In the genomic region with DNA sequence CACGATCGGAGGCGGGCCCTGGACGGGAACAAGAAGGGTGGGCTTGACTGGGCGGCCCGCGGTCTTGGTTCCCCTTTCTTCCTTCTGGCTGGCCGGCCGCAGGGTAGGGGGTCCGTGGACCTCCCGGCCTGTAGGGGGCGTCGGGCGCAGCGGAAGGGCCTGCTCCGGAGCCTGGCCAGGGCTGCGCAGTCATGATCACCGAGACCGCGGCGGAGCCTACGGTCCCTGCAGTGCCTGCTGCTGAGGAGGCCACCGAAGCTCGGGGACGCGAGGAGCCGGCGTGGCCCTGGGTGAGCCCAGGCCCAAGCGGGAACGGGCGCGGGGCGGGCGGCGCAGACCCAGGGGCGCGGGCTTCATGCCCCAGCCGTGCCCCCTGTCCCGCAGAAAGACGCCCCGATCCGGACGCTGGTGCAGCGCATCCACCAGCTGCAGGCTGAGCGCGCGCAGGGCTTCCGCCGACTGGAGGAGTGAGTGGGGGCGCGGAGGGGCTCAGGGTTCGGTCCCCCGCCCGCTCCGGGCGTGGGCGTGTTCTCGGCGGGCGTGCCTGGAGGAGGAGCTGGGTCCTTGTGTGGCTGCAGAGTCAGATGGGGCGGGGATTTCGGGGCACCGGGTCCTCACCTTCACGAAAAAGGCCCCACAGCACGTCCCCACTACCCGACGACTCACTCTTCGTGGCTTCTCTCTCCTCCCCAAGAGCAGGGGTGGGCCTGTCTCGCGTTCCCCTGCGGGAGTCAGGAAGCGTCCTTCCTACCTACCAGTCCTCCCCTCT, we compare ENCODE assay signal across 1 cellular context.
TF ChIP-seq lines count a peak whose summit lies in the region.

A gene (plus strand): TSS at position 188 of the 769 bp plus-strand sequence. CDS start 4 bp downstream, at position 192.

TF ChIP-seq in HepG2, 621 proteins besides CTCF, POLR2A, EP300 and RAD21 (continued from another document and continues in another):
- peak; percentile 95 for TF ChIP-seq XRCC5 (optimal IDR thresholded peaks at IDR 0.05; ENCODE audit: low read length)
- TF ChIP-seq, protein P1, sequence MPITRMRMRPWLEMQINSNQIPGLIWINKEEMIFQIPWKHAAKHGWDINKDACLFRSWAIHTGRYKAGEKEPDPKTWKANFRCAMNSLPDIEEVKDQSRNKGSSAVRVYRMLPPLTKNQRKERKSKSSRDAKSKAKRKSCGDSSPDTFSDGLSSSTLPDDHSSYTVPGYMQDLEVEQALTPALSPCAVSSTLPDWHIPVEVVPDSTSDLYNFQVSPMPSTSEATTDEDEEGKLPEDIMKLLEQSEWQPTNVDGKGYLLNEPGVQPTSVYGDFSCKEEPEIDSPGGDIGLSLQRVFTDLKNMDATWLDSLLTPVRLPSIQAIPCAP (CRISPR knock-in tag; IDR thresholded peaks at IDR 0.05; ENCODE audit: low read depth), result no peak
- TF ChIP-seq ZNF17 (CRISPR knock-in tag; IDR thresholded peaks at IDR 0.05), result no peak
- TF ChIP-seq, protein P2, sequence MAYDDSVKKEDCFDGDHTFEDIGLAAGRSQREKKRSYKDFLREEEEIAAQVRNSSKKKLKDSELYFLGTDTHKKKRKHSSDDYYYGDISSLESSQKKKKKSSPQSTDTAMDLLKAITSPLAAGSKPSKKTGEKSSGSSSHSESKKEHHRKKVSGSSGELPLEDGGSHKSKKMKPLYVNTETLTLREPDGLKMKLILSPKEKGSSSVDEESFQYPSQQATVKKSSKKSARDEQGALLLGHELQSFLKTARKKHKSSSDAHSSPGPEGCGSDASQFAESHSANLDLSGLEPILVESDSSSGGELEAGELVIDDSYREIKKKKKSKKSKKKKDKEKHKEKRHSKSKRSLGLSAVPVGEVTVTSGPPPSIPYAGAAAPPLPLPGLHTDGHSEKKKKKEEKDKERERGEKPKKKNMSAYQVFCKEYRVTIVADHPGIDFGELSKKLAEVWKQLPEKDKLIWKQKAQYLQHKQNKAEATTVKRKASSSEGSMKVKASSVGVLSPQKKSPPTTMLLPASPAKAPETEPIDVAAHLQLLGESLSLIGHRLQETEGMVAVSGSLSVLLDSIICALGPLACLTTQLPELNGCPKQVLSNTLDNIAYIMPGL (CRISPR knock-in tag; IDR thresholded peaks at IDR 0.05; ENCODE audit: borderline replicate concordance in 1 of 2, low read depth in 1 of 2), result peak; percentile 99
- TF ChIP-seq NR2F2 (IDR thresholded peaks at IDR 0.05; ENCODE audit: borderline replicate concordance, low read depth), result no peak
- no peak for TF ChIP-seq GTF3A (CRISPR knock-in tag; conservative IDR thresholded peaks at IDR 0.05)
- TF ChIP-seq KLF11 (CRISPR knock-in tag; IDR thresholded peaks at IDR 0.05), result no peak
- TF ChIP-seq STAG1 (CRISPR knock-in tag; IDR thresholded peaks at IDR 0.05), result peak; percentile 52
- peak; percentile 73; the same call in 1 of the 2 replicates for TF ChIP-seq PHF21A (CRISPR knock-in tag; IDR thresholded peaks at IDR 0.05)
- TF ChIP-seq, protein P3, sequence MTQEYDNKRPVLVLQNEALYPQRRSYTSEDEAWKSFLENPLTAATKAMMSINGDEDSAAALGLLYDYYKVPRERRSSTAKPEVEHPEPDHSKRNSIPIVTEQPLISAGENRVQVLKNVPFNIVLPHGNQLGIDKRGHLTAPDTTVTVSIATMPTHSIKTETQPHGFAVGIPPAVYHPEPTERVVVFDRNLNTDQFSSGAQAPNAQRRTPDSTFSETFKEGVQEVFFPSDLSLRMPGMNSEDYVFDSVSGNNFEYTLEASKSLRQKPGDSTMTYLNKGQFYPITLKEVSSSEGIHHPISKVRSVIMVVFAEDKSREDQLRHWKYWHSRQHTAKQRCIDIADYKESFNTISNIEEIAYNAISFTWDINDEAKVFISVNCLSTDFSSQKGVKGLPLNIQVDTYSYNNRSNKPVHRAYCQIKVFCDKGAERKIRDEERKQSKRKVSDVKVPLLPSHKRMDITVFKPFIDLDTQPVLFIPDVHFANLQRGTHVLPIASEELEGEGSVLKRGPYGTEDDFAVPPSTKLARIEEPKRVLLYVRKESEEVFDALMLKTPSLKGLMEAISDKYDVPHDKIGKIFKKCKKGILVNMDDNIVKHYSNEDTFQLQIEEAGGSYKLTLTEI (CRISPR knock-in tag; conservative IDR thresholded peaks at IDR 0.05), result no peak
- no peak for TF ChIP-seq GLI4 (CRISPR knock-in tag; IDR thresholded peaks at IDR 0.05; ENCODE audit: borderline replicate concordance)
- TF ChIP-seq, protein P4, sequence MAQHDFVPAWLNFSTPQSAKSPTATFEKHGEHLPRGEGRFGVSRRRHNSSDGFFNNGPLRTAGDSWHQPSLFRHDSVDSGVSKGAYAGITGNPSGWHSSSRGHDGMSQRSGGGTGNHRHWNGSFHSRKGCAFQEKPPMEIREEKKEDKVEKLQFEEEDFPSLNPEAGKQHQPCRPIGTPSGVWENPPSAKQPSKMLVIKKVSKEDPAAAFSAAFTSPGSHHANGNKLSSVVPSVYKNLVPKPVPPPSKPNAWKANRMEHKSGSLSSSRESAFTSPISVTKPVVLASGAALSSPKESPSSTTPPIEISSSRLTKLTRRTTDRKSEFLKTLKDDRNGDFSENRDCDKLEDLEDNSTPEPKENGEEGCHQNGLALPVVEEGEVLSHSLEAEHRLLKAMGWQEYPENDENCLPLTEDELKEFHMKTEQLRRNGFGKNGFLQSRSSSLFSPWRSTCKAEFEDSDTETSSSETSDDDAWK (CRISPR knock-in tag; IDR thresholded peaks at IDR 0.05), result no peak
- TF ChIP-seq HDAC1 (CRISPR knock-in tag; IDR thresholded peaks at IDR 0.05), result peak; percentile 82
- 0 out of 2 replicates have a peak, but pooled peaks have one; percentile 3 for TF ChIP-seq HNF4G (IDR thresholded peaks at IDR 0.05; ENCODE audit: borderline replicate concordance, low read depth, low read length)
- TF ChIP-seq HNF4G (CRISPR knock-in tag; IDR thresholded peaks at IDR 0.05; ENCODE audit: borderline replicate concordance, low read depth), result 0 out of 2 replicates have a peak, but pooled peaks have one; percentile 24
- TF ChIP-seq SP5 (CRISPR knock-in tag; IDR thresholded peaks at IDR 0.05; ENCODE audit: borderline replicate concordance, low read depth), result peak; percentile 66
- TF ChIP-seq ZSCAN9 (CRISPR knock-in tag; IDR thresholded peaks at IDR 0.05; ENCODE audit: borderline replicate concordance), result peak; percentile 38; the same call in 1 of the 2 replicates
- TF ChIP-seq IKZF4 (CRISPR knock-in tag; IDR thresholded peaks at IDR 0.05; ENCODE audit: borderline replicate concordance, low read depth, not compliant biosample characterization), result peak; percentile 42
- TF ChIP-seq ARNT (IDR thresholded peaks at IDR 0.05), result no peak
- TF ChIP-seq ZNF232 (CRISPR knock-in tag; IDR thresholded peaks at IDR 0.05; ENCODE audit: borderline replicate concordance), result no peak
- TF ChIP-seq, protein P5, sequence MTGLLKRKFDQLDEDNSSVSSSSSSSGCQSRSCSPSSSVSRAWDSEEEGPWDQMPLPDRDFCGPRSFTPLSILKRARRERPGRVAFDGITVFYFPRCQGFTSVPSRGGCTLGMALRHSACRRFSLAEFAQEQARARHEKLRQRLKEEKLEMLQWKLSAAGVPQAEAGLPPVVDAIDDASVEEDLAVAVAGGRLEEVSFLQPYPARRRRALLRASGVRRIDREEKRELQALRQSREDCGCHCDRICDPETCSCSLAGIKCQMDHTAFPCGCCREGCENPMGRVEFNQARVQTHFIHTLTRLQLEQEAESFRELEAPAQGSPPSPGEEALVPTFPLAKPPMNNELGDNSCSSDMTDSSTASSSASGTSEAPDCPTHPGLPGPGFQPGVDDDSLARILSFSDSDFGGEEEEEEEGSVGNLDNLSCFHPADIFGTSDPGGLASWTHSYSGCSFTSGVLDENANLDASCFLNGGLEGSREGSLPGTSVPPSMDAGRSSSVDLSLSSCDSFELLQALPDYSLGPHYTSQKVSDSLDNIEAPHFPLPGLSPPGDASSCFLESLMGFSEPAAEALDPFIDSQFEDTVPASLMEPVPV (CRISPR knock-in tag; IDR thresholded peaks at IDR 0.05), result peak; percentile 59; the same call in 1 of the 2 replicates
- 0 out of 2 replicates have a peak, but pooled peaks have one; percentile 4 for TF ChIP-seq CEBPG (CRISPR knock-in tag; IDR thresholded peaks at IDR 0.05)
- TF ChIP-seq NRL (CRISPR knock-in tag; IDR thresholded peaks at IDR 0.05; ENCODE audit: borderline replicate concordance), result no peak; the same call in 1 of the 2 replicates
- no peak for TF ChIP-seq ZZZ3 (CRISPR knock-in tag; IDR thresholded peaks at IDR 0.05; ENCODE audit: borderline replicate concordance)
- no peak for TF ChIP-seq ZNF253 (CRISPR knock-in tag; IDR thresholded peaks at IDR 0.05; ENCODE audit: borderline replicate concordance)
- TF ChIP-seq, protein P6, sequence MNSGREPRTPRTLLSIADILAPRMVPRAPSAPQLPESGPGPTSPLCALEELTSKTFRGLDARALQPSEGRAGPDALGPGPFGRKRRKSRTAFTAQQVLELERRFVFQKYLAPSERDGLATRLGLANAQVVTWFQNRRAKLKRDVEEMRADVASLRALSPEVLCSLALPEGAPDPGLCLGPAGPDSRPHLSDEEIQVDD (CRISPR knock-in tag; IDR thresholded peaks at IDR 0.05; ENCODE audit: borderline replicate concordance), result no peak
- TF ChIP-seq TP53 (CRISPR knock-in tag; conservative IDR thresholded peaks at IDR 0.05), result no peak
- no peak for TF ChIP-seq PHB2 (IDR thresholded peaks at IDR 0.05; ENCODE audit: partially characterized antibody)
- peak; percentile 54; the same call in 1 of the 2 replicates for TF ChIP-seq AHR (CRISPR knock-in tag; IDR thresholded peaks at IDR 0.05)
- no peak for TF ChIP-seq ATF7-NPFF (CRISPR knock-in tag; IDR thresholded peaks at IDR 0.05; ENCODE audit: low read depth)
- TF ChIP-seq, protein P7, sequence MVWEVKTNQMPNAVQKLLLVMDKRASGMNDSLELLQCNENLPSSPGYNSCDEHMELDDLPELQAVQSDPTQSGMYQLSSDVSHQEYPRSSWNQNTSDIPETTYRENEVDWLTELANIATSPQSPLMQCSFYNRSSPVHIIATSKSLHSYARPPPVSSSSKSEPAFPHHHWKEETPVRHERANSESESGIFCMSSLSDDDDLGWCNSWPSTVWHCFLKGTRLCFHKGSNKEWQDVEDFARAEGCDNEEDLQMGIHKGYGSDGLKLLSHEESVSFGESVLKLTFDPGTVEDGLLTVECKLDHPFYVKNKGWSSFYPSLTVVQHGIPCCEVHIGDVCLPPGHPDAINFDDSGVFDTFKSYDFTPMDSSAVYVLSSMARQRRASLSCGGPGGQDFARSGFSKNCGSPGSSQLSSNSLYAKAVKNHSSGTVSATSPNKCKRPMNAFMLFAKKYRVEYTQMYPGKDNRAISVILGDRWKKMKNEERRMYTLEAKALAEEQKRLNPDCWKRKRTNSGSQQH (CRISPR knock-in tag; IDR thresholded peaks at IDR 0.05; ENCODE audit: low read depth), result peak; percentile 46; the same call in 1 of the 2 replicates
- no peak for TF ChIP-seq ZNF225 (CRISPR knock-in tag; IDR thresholded peaks at IDR 0.05)
- TF ChIP-seq TAF1 (CRISPR knock-in tag; IDR thresholded peaks at IDR 0.05), result peak; percentile 91
- TF ChIP-seq ZNF563 (CRISPR knock-in tag; IDR thresholded peaks at IDR 0.05), result no peak
- TF ChIP-seq ZNF607 (CRISPR knock-in tag; IDR thresholded peaks at IDR 0.05; ENCODE audit: borderline replicate concordance), result 0 out of 2 replicates have a peak, but pooled peaks have one; percentile 38
- TF ChIP-seq, protein P8, sequence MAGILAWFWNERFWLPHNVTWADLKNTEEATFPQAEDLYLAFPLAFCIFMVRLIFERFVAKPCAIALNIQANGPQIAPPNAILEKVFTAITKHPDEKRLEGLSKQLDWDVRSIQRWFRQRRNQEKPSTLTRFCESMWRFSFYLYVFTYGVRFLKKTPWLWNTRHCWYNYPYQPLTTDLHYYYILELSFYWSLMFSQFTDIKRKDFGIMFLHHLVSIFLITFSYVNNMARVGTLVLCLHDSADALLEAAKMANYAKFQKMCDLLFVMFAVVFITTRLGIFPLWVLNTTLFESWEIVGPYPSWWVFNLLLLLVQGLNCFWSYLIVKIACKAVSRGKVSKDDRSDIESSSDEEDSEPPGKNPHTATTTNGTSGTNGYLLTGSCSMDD (CRISPR knock-in tag; IDR thresholded peaks at IDR 0.05), result no peak
- no peak; the same call in 1 of the 2 replicates for TF ChIP-seq BORCS8-MEF2B (CRISPR knock-in tag; IDR thresholded peaks at IDR 0.05)
- peak; percentile 92 for TF ChIP-seq KDM2A (CRISPR knock-in tag; IDR thresholded peaks at IDR 0.05; ENCODE audit: borderline replicate concordance, low read depth)
- 0 out of 2 replicates have a peak, but pooled peaks have one; percentile 56 for TF ChIP-seq ZNF850 (CRISPR knock-in tag; conservative IDR thresholded peaks at IDR 0.05)
- TF ChIP-seq DR1 (CRISPR knock-in tag; IDR thresholded peaks at IDR 0.05), result 0 out of 2 replicates have a peak, but pooled peaks have one; percentile 23
- peak; percentile 80 for TF ChIP-seq GATA4 (IDR thresholded peaks at IDR 0.05; ENCODE audit: borderline replicate concordance, low read depth)
- TF ChIP-seq SAFB2 (CRISPR knock-in tag; IDR thresholded peaks at IDR 0.05; ENCODE audit: borderline replicate concordance, low read depth), result peak; percentile 20
- TF ChIP-seq ZFP1 (CRISPR knock-in tag; IDR thresholded peaks at IDR 0.05), result no peak; the same call in 1 of the 2 replicates
- TF ChIP-seq CCDC6 (CRISPR knock-in tag; IDR thresholded peaks at IDR 0.05), result peak; percentile 66; the same call in 1 of the 2 replicates
- TF ChIP-seq NFE2 (CRISPR knock-in tag; IDR thresholded peaks at IDR 0.05), result peak; percentile 52; the same call in 1 of the 2 replicates
- peak; percentile 93; the same call in 1 of the 2 replicates for TF ChIP-seq ZNF34 (CRISPR knock-in tag; IDR thresholded peaks at IDR 0.05; ENCODE audit: borderline replicate concordance)
- TF ChIP-seq, protein P9, sequence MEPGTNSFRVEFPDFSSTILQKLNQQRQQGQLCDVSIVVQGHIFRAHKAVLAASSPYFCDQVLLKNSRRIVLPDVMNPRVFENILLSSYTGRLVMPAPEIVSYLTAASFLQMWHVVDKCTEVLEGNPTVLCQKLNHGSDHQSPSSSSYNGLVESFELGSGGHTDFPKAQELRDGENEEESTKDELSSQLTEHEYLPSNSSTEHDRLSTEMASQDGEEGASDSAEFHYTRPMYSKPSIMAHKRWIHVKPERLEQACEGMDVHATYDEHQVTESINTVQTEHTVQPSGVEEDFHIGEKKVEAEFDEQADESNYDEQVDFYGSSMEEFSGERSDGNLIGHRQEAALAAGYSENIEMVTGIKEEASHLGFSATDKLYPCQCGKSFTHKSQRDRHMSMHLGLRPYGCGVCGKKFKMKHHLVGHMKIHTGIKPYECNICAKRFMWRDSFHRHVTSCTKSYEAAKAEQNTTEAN (CRISPR knock-in tag; conservative IDR thresholded peaks at IDR 0.05), result 0 out of 2 replicates have a peak, but pooled peaks have one; percentile 18
- TF ChIP-seq, protein P10, sequence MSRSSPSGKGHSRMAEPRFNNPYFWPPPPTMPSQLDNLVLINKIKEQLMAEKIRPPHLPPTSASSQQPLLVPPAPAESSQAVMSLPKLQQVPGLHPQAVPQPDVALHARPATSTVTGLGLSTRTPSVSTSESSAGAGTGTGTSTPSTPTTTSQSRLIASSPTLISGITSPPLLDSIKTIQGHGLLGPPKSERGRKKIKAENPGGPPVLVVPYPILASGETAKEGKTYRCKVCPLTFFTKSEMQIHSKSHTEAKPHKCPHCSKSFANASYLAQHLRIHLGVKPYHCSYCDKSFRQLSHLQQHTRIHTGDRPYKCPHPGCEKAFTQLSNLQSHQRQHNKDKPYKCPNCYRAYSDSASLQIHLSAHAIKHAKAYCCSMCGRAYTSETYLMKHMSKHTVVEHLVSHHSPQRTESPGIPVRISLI (CRISPR knock-in tag; IDR thresholded peaks at IDR 0.05; ENCODE audit: borderline replicate concordance), result peak; percentile 71; the same call in 1 of the 2 replicates
- no peak for TF ChIP-seq MTF1 (CRISPR knock-in tag; IDR thresholded peaks at IDR 0.05)
- TF ChIP-seq PHF20 (CRISPR knock-in tag; IDR thresholded peaks at IDR 0.05), result peak; percentile 75
- peak; percentile 91 for TF ChIP-seq POLR2G (IDR thresholded peaks at IDR 0.05; ENCODE audit: low read depth, low read length)
- TF ChIP-seq ZNF207 (IDR thresholded peaks at IDR 0.05; ENCODE audit: borderline replicate concordance), result no peak
- TF ChIP-seq NR3C1 (CRISPR knock-in tag; IDR thresholded peaks at IDR 0.05), result no peak
- TF ChIP-seq GTF2F1 (IDR thresholded peaks at IDR 0.05; ENCODE audit: low read length), result no peak
